ENCODE assay signal across 15 cellular contexts in genomic region chr6:18513253-18513798, GRCh38.
DNase-seq lines count a peak whose midpoint lies in the region; ATAC-seq and TF ChIP-seq lines count a peak whose summit lies in the region.
"Had no signal": no experiment of that assay in that cellular context is flagged by ENCODE, and none has a peak within 500 bp of the region (broad histone marks: within the 10 kb centered on the region; RNA-seq: fewer than 3 reads in every experiment).

No MANE protein-coding gene starts in this region.

- peaks cover 4% of the 10 kb centered on the region for H3K27me3 Mint-ChIP-seq in activated naive CD8-positive, alpha-beta T cell
- H3K27me3 Mint-ChIP-seq in activated naive CD8-positive, alpha-beta T cell treated with anti-CD3 and anti-CD28 coated beads for 36 hours, result peaks cover 12% of the 10 kb centered on the region
- peaks cover 25% of the 10 kb centered on the region for H3K27me3 Mint-ChIP-seq in stimulated activated naive CD8-positive, alpha-beta T cell treated with anti-CD3 and anti-CD28 coated beads, Interleukin-15, amount 100 ng/mL, for 72 hours

- no peak for TF ChIP-seq EP300 in esophagus muscularis mucosa (IDR thresholded peaks at IDR 0.05)

- no peak for TF ChIP-seq CTCF in esophagus muscularis mucosa (IDR thresholded peaks at IDR 0.05)

- peaks cover 12% of the 10 kb centered on the region for H3K4me1 Mint-ChIP-seq in activated naive CD8-positive, alpha-beta T cell (ENCODE audit: low read depth)
- peaks cover 13% of the 10 kb centered on the region for H3K4me1 Mint-ChIP-seq in activated naive CD8-positive, alpha-beta T cell treated with anti-CD3 and anti-CD28 coated beads for 36 hours
- peaks cover 27% of the 10 kb centered on the region for H3K4me1 Mint-ChIP-seq in stimulated activated naive CD8-positive, alpha-beta T cell treated with anti-CD3 and anti-CD28 coated beads, Interleukin-15, amount 100 ng/mL, for 72 hours
- H3K4me1 Mint-ChIP-seq: CD8-positive, alpha-beta memory T cell had no signal

- 77% methylated on average over 2 of the region's 2 CpGs for WGBS in esophagus muscularis mucosa

- no peaks in the 10 kb centered on the region for H3K9me3 Mint-ChIP-seq in activated naive CD8-positive, alpha-beta T cell (ENCODE audit: low read depth)
- no peaks in the 10 kb centered on the region for H3K9me3 Mint-ChIP-seq in activated naive CD8-positive, alpha-beta T cell treated with anti-CD3 and anti-CD28 coated beads for 36 hours
- no peaks in the 10 kb centered on the region for H3K9me3 Mint-ChIP-seq in stimulated activated naive CD8-positive, alpha-beta T cell treated with anti-CD3 and anti-CD28 coated beads, Interleukin-15, amount 100 ng/mL, for 72 hours
- H3K9me3 Mint-ChIP-seq: CD8-positive, alpha-beta memory T cell had no signal

- H3K36me3 ChIP-seq in esophagus muscularis mucosa, result no peaks in the 10 kb centered on the region

- H3K27me3 ChIP-seq in esophagus muscularis mucosa, result no peaks in the 10 kb centered on the region

- intact Hi-C loops in esophagus muscularis mucosa (cut with DNase I), result no loop called here

- no peak overlapping the region for H3K4me3 ChIP-seq in esophagus muscularis mucosa

- DNase-seq in activated naive CD8-positive, alpha-beta T cell treated with anti-CD3 and anti-CD28 coated beads for 36 hours, result no peak
- DNase-seq in NCI-H82 treated with DMSO at 0.1 percent for 48 hours (lab: John Stamatoyannopoulos, UW; ENCODE audit: unreplicated experiment) (peak; percentile 84), esophagus muscularis mucosa (ENCODE audit: extremely low spot score) (peak; percentile 62), HUDEP-2 (lab: John Stamatoyannopoulos, UW; ENCODE audit: unreplicated experiment in 76 of 76) (no peak), NCI-H524 treated with DMSO at 0.1 percent for 48 hours (lab: John Stamatoyannopoulos, UW) (no peak)
- DNase-seq in stimulated activated naive CD8-positive, alpha-beta T cell treated with anti-CD3 and anti-CD28 coated beads, Interleukin-15, amount 100 ng/mL, for 72 hours, result no peak
- DNase-seq: CD8-positive, alpha-beta memory T cell; DMS 273 treated with DMSO at 0.1 percent for 48 hours; MV-4-11; NCI-H1417 treated with DMSO at 0.1 percent for 48 hours; NCI-H2029 treated with DMSO at 0.1 percent for 48 hours; NCI-H510A; SIG-M5 had no signal

- peak; percentile 94 for ATAC-seq in stimulated activated naive CD8-positive, alpha-beta T cell treated with anti-CD3 and anti-CD28 coated beads, Interleukin-15, amount 100 ng/mL, for 72 hours
- no peak for ATAC-seq in HG02759 (IDR thresholded peaks at IDR 0.05; ENCODE audit: unreplicated experiment)

- H3K4me3 Mint-ChIP-seq in activated naive CD8-positive, alpha-beta T cell, result no peak overlapping the region
- no peak overlapping the region for H3K4me3 Mint-ChIP-seq in activated naive CD8-positive, alpha-beta T cell treated with anti-CD3 and anti-CD28 coated beads for 36 hours
- no peak overlapping the region for H3K4me3 Mint-ChIP-seq in stimulated activated naive CD8-positive, alpha-beta T cell treated with anti-CD3 and anti-CD28 coated beads, Interleukin-15, amount 100 ng/mL, for 72 hours
- H3K4me3 Mint-ChIP-seq: CD8-positive, alpha-beta memory T cell had no signal

- no peaks in the 10 kb centered on the region for H3K36me3 Mint-ChIP-seq in activated naive CD8-positive, alpha-beta T cell
- H3K36me3 Mint-ChIP-seq in activated naive CD8-positive, alpha-beta T cell treated with anti-CD3 and anti-CD28 coated beads for 36 hours, result no peaks in the 10 kb centered on the region
- H3K36me3 Mint-ChIP-seq: CD8-positive, alpha-beta memory T cell had no signal

- no peaks in the 10 kb centered on the region for H3K4me1 ChIP-seq in esophagus muscularis mucosa

- no peaks in the 10 kb centered on the region for H3K9me3 ChIP-seq in esophagus muscularis mucosa

- TF ChIP-seq POLR2A in esophagus muscularis mucosa (IDR thresholded peaks at IDR 0.05; ENCODE audit: low read depth), result no peak

- peak overlapping the region; percentile 30 for H3K27ac Mint-ChIP-seq in activated naive CD8-positive, alpha-beta T cell
- H3K27ac Mint-ChIP-seq in activated naive CD8-positive, alpha-beta T cell treated with anti-CD3 and anti-CD28 coated beads for 36 hours, result no peak overlapping the region
- no peak overlapping the region for H3K27ac Mint-ChIP-seq in stimulated activated naive CD8-positive, alpha-beta T cell treated with anti-CD3 and anti-CD28 coated beads, Interleukin-15, amount 100 ng/mL, for 72 hours
- H3K27ac Mint-ChIP-seq: CD8-positive, alpha-beta memory T cell had no signal

- H3K27ac ChIP-seq in esophagus muscularis mucosa (replicated peaks in 1 of 4), result no peak overlapping the region

Comparison
In these comparisons a context has a peak if more than half of its experiments do, and no peak if none do; other contexts are left out.
1. DNase-seq: peak in NCI-H82 treated with DMSO at 0.1 percent for 48 hours (single experiment) and esophagus muscularis mucosa (single experiment); none in activated naive CD8-positive, alpha-beta T cell treated with anti-CD3 and anti-CD28 coated beads for 36 hours (single experiment), stimulated activated naive CD8-positive, alpha-beta T cell treated with anti-CD3 and anti-CD28 coated beads, Interleukin-15, amount 100 ng/mL, for 72 hours (0 of 2), HUDEP-2 (0 of 76) and NCI-H524 treated with DMSO at 0.1 percent for 48 hours (single experiment).